2 cellular contexts compared by ENCODE assay signal in the genomic region with DNA sequence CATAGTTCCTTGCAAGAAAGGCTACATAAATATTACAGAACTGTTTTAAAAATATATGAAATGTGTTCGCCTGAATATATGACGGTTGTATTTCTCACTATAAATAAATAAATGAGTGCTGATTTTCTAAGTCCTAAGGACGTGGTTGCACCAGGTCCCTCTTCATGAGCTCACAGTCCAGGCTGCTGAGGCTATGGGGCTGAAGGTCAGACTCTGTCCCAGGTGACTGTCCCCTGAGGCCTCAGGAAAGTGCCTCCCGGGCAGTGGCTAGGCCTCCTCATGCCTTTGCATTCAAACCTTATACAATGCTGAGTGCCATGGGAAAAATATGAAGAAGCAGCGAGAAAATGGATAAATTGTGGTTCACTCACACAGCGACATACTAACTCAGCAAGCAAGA.
TF ChIP-seq lines count a peak whose summit lies in the region.

No MANE protein-coding gene starts in this region.

TF ChIP-seq in K562, 482 proteins besides CTCF, POLR2A, EP300 and RAD21 (continued from another document):
- TF ChIP-seq, protein P1, sequence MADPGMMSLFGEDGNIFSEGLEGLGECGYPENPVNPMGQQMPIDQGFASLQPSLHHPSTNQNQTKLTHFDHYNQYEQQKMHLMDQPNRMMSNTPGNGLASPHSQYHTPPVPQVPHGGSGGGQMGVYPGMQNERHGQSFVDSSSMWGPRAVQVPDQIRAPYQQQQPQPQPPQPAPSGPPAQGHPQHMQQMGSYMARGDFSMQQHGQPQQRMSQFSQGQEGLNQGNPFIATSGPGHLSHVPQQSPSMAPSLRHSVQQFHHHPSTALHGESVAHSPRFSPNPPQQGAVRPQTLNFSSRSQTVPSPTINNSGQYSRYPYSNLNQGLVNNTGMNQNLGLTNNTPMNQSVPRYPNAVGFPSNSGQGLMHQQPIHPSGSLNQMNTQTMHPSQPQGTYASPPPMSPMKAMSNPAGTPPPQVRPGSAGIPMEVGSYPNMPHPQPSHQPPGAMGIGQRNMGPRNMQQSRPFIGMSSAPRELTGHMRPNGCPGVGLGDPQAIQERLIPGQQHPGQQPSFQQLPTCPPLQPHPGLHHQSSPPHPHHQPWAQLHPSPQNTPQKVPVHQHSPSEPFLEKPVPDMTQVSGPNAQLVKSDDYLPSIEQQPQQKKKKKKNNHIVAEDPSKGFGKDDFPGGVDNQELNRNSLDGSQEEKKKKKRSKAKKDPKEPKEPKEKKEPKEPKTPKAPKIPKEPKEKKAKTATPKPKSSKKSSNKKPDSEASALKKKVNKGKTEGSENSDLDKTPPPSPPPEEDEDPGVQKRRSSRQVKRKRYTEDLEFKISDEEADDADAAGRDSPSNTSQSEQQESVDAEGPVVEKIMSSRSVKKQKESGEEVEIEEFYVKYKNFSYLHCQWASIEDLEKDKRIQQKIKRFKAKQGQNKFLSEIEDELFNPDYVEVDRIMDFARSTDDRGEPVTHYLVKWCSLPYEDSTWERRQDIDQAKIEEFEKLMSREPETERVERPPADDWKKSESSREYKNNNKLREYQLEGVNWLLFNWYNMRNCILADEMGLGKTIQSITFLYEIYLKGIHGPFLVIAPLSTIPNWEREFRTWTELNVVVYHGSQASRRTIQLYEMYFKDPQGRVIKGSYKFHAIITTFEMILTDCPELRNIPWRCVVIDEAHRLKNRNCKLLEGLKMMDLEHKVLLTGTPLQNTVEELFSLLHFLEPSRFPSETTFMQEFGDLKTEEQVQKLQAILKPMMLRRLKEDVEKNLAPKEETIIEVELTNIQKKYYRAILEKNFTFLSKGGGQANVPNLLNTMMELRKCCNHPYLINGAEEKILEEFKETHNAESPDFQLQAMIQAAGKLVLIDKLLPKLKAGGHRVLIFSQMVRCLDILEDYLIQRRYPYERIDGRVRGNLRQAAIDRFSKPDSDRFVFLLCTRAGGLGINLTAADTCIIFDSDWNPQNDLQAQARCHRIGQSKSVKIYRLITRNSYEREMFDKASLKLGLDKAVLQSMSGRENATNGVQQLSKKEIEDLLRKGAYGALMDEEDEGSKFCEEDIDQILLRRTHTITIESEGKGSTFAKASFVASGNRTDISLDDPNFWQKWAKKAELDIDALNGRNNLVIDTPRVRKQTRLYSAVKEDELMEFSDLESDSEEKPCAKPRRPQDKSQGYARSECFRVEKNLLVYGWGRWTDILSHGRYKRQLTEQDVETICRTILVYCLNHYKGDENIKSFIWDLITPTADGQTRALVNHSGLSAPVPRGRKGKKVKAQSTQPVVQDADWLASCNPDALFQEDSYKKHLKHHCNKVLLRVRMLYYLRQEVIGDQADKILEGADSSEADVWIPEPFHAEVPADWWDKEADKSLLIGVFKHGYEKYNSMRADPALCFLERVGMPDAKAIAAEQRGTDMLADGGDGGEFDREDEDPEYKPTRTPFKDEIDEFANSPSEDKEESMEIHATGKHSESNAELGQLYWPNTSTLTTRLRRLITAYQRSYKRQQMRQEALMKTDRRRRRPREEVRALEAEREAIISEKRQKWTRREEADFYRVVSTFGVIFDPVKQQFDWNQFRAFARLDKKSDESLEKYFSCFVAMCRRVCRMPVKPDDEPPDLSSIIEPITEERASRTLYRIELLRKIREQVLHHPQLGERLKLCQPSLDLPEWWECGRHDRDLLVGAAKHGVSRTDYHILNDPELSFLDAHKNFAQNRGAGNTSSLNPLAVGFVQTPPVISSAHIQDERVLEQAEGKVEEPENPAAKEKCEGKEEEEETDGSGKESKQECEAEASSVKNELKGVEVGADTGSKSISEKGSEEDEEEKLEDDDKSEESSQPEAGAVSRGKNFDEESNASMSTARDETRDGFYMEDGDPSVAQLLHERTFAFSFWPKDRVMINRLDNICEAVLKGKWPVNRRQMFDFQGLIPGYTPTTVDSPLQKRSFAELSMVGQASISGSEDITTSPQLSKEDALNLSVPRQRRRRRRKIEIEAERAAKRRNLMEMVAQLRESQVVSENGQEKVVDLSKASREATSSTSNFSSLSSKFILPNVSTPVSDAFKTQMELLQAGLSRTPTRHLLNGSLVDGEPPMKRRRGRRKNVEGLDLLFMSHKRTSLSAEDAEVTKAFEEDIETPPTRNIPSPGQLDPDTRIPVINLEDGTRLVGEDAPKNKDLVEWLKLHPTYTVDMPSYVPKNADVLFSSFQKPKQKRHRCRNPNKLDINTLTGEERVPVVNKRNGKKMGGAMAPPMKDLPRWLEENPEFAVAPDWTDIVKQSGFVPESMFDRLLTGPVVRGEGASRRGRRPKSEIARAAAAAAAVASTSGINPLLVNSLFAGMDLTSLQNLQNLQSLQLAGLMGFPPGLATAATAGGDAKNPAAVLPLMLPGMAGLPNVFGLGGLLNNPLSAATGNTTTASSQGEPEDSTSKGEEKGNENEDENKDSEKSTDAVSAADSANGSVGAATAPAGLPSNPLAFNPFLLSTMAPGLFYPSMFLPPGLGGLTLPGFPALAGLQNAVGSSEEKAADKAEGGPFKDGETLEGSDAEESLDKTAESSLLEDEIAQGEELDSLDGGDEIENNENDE (IDR thresholded peaks at IDR 0.05; ENCODE audit: low read depth, low read length), result no peak
- TF ChIP-seq SMAD1 (IDR thresholded peaks at IDR 0.05; ENCODE audit: low read depth, low read length, partially characterized antibody) (no peak), PRMT5 (CRISPR knock-in tag; IDR thresholded peaks at IDR 0.05) (no peak), TCFL5 (CRISPR knock-in tag; conservative IDR thresholded peaks at IDR 0.05) (no peak)

TF ChIP-seq in WTC11, 78 proteins besides CTCF, POLR2A, EP300 and RAD21 (continued from another document):
- TF ChIP-seq, protein P2, sequence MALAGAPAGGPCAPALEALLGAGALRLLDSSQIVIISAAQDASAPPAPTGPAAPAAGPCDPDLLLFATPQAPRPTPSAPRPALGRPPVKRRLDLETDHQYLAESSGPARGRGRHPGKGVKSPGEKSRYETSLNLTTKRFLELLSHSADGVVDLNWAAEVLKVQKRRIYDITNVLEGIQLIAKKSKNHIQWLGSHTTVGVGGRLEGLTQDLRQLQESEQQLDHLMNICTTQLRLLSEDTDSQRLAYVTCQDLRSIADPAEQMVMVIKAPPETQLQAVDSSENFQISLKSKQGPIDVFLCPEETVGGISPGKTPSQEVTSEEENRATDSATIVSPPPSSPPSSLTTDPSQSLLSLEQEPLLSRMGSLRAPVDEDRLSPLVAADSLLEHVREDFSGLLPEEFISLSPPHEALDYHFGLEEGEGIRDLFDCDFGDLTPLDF (CRISPR knock-in tag; IDR thresholded peaks at IDR 0.05), result no peak
- TF ChIP-seq RORB (CRISPR knock-in tag; IDR thresholded peaks at IDR 0.05) (no peak), NFATC4 (CRISPR knock-in tag; IDR thresholded peaks at IDR 0.05) (no peak), TEAD4 (CRISPR knock-in tag; IDR thresholded peaks at IDR 0.05) (no peak), IRF2 (CRISPR knock-in tag; IDR thresholded peaks at IDR 0.05; ENCODE audit: borderline replicate concordance, low read depth) (no peak), NFYB (CRISPR knock-in tag; conservative IDR thresholded peaks at IDR 0.05; ENCODE audit: low read depth) (no peak), OVOL2 (CRISPR knock-in tag; IDR thresholded peaks at IDR 0.05; ENCODE audit: borderline replicate concordance) (no peak), ZBTB21 (CRISPR knock-in tag; IDR thresholded peaks at IDR 0.05; ENCODE audit: borderline replicate concordance) (no peak), JAZF1 (CRISPR knock-in tag; IDR thresholded peaks at IDR 0.05) (no peak), SP1 (CRISPR knock-in tag; conservative IDR thresholded peaks at IDR 0.05) (no peak), SOX15 (CRISPR knock-in tag; IDR thresholded peaks at IDR 0.05) (no peak), CBFB (CRISPR knock-in tag; IDR thresholded peaks at IDR 0.05; ENCODE audit: low read depth) (no peak)
- TF ChIP-seq, protein P3, sequence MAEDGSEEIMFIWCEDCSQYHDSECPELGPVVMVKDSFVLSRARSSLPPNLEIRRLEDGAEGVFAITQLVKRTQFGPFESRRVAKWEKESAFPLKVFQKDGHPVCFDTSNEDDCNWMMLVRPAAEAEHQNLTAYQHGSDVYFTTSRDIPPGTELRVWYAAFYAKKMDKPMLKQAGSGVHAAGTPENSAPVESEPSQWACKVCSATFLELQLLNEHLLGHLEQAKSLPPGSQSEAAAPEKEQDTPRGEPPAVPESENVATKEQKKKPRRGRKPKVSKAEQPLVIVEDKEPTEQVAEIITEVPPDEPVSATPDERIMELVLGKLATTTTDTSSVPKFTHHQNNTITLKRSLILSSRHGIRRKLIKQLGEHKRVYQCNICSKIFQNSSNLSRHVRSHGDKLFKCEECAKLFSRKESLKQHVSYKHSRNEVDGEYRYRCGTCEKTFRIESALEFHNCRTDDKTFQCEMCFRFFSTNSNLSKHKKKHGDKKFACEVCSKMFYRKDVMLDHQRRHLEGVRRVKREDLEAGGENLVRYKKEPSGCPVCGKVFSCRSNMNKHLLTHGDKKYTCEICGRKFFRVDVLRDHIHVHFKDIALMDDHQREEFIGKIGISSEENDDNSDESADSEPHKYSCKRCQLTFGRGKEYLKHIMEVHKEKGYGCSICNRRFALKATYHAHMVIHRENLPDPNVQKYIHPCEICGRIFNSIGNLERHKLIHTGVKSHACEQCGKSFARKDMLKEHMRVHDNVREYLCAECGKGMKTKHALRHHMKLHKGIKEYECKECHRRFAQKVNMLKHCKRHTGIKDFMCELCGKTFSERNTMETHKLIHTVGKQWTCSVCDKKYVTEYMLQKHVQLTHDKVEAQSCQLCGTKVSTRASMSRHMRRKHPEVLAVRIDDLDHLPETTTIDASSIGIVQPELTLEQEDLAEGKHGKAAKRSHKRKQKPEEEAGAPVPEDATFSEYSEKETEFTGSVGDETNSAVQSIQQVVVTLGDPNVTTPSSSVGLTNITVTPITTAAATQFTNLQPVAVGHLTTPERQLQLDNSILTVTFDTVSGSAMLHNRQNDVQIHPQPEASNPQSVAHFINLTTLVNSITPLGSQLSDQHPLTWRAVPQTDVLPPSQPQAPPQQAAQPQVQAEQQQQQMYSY (CRISPR knock-in tag; IDR thresholded peaks at IDR 0.05), result no peak
- TF ChIP-seq, protein P4, sequence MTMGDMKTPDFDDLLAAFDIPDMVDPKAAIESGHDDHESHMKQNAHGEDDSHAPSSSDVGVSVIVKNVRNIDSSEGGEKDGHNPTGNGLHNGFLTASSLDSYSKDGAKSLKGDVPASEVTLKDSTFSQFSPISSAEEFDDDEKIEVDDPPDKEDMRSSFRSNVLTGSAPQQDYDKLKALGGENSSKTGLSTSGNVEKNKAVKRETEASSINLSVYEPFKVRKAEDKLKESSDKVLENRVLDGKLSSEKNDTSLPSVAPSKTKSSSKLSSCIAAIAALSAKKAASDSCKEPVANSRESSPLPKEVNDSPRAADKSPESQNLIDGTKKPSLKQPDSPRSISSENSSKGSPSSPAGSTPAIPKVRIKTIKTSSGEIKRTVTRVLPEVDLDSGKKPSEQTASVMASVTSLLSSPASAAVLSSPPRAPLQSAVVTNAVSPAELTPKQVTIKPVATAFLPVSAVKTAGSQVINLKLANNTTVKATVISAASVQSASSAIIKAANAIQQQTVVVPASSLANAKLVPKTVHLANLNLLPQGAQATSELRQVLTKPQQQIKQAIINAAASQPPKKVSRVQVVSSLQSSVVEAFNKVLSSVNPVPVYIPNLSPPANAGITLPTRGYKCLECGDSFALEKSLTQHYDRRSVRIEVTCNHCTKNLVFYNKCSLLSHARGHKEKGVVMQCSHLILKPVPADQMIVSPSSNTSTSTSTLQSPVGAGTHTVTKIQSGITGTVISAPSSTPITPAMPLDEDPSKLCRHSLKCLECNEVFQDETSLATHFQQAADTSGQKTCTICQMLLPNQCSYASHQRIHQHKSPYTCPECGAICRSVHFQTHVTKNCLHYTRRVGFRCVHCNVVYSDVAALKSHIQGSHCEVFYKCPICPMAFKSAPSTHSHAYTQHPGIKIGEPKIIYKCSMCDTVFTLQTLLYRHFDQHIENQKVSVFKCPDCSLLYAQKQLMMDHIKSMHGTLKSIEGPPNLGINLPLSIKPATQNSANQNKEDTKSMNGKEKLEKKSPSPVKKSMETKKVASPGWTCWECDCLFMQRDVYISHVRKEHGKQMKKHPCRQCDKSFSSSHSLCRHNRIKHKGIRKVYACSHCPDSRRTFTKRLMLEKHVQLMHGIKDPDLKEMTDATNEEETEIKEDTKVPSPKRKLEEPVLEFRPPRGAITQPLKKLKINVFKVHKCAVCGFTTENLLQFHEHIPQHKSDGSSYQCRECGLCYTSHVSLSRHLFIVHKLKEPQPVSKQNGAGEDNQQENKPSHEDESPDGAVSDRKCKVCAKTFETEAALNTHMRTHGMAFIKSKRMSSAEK (CRISPR knock-in tag; IDR thresholded peaks at IDR 0.05; ENCODE audit: borderline replicate concordance), result no peak
- TF ChIP-seq, protein P5, sequence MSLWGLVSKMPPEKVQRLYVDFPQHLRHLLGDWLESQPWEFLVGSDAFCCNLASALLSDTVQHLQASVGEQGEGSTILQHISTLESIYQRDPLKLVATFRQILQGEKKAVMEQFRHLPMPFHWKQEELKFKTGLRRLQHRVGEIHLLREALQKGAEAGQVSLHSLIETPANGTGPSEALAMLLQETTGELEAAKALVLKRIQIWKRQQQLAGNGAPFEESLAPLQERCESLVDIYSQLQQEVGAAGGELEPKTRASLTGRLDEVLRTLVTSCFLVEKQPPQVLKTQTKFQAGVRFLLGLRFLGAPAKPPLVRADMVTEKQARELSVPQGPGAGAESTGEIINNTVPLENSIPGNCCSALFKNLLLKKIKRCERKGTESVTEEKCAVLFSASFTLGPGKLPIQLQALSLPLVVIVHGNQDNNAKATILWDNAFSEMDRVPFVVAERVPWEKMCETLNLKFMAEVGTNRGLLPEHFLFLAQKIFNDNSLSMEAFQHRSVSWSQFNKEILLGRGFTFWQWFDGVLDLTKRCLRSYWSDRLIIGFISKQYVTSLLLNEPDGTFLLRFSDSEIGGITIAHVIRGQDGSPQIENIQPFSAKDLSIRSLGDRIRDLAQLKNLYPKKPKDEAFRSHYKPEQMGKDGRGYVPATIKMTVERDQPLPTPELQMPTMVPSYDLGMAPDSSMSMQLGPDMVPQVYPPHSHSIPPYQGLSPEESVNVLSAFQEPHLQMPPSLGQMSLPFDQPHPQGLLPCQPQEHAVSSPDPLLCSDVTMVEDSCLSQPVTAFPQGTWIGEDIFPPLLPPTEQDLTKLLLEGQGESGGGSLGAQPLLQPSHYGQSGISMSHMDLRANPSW (CRISPR knock-in tag; conservative IDR thresholded peaks at IDR 0.05; ENCODE audit: low read depth), result no peak
